12 cellular contexts compared by ENCODE assay signal in the genomic region with DNA sequence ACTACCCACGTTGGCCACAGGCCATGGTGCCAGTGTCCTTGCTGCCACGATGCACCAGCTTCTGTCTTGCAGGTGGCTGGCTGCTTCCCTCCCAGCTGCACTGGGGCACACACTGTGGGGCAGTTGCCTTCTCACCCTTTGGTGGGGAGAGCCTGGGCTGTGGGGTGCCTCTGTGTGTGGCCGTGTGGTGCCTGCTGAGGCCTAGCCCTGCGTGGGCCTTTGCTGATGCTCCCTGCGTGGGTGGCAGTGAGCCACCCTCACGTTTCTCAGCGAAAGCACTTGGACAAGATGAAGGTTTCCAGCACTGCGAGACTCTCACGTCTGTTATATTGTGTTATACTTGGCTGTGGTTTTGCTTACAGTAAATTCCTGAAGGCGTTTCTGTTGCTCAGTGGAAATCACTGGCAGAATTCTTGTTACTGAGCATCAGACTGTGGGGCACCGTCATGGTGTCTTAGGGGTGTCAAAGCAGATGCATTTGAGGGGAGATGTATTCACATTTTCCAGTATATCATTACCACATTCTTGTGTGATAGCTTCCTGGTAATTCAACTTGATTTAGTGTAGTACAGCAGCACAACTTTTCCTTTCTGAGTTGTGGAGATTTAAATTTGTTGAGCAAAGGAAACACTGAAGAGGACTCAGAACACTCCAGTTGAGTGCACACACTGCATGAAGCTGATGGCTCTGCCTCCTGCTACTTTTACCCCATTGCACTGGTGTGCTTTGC.
A peak's percentile ranks its signal among the peaks of the same experiment; 100 is the strongest.
DNase-seq lines count a peak whose midpoint lies in the region; ATAC-seq and TF ChIP-seq lines count a peak whose summit lies in the region.
"Had no signal": no experiment of that assay in that cellular context is flagged by ENCODE, and none has a peak within 500 bp of the region (broad histone marks: within the 10 kb centered on the region; RNA-seq: fewer than 3 reads in every experiment).

No MANE protein-coding gene starts in this region.

- no peak overlapping the region for H2AFZ ChIP-seq in osteoblast (ENCODE audit: low read length)

- H3K4me1 Mint-ChIP-seq in activated CD8-positive, alpha-beta memory T cell treated with anti-CD3 and anti-CD28 coated beads, Interleukin-2, amount 10 ng/mL, durations not matched to agents 7 days and 5 days, result peaks cover 23% of the 10 kb centered on the region
- peaks cover 48% of the 10 kb centered on the region for H3K4me1 Mint-ChIP-seq in activated naive CD8-positive, alpha-beta T cell (ENCODE audit: low read depth)
- peaks cover 43% of the 10 kb centered on the region for H3K4me1 Mint-ChIP-seq in stimulated activated naive CD8-positive, alpha-beta T cell treated with anti-CD3 and anti-CD28 coated beads, Interleukin-15, amount 100 ng/mL, for 72 hours

- H3K27ac ChIP-seq in osteoblast (ENCODE audit: low read depth, low read length), result no peak overlapping the region
- H3K27ac ChIP-seq in esophagus squamous epithelium, result no peak overlapping the region
- no peak overlapping the region for H3K27ac ChIP-seq in suprapubic skin
- H3K27ac ChIP-seq: A549 had no signal

- H3K27me3 ChIP-seq in osteoblast (ENCODE audit: insufficient read depth, low read length), result no peaks in the 10 kb centered on the region
- peaks cover 0 to 5% (median 0%) of the 10 kb centered on the region in 4 donors for H3K27me3 ChIP-seq in esophagus squamous epithelium
- no peaks in the 10 kb centered on the region for H3K27me3 ChIP-seq in suprapubic skin

- intact Hi-C loops in esophagus squamous epithelium (cut with DNase I), result no loop called here

- no peaks in the 10 kb centered on the region for H3K9me3 ChIP-seq in osteoblast (ENCODE audit: low read depth, low read length)
- H3K9me3 ChIP-seq in esophagus squamous epithelium, result no peaks in the 10 kb centered on the region
- no peaks in the 10 kb centered on the region for H3K9me3 ChIP-seq in suprapubic skin

- peak overlapping the region; percentile 13 for H3K4me2 ChIP-seq in osteoblast (ENCODE audit: insufficient read depth, low read length)
- H3K4me2 ChIP-seq: A549 had no signal

- H3K9me3 Mint-ChIP-seq in activated CD8-positive, alpha-beta memory T cell treated with anti-CD3 and anti-CD28 coated beads, Interleukin-2, amount 10 ng/mL, durations not matched to agents 7 days and 5 days (ENCODE audit: low read depth), result no peaks in the 10 kb centered on the region
- peaks cover 4% of the 10 kb centered on the region for H3K9me3 Mint-ChIP-seq in activated naive CD8-positive, alpha-beta T cell (ENCODE audit: low read depth)
- H3K9me3 Mint-ChIP-seq in stimulated activated naive CD8-positive, alpha-beta T cell treated with anti-CD3 and anti-CD28 coated beads, Interleukin-15, amount 100 ng/mL, for 72 hours, result no peaks in the 10 kb centered on the region

- TF ChIP-seq CTCF in osteoblast (IDR thresholded peaks at IDR 0.05; ENCODE audit: extremely low read depth, low read depth, low read length), result no peak
- TF ChIP-seq CTCF in esophagus squamous epithelium (IDR thresholded peaks at IDR 0.05), result no peak
- no peak for TF ChIP-seq CTCF in suprapubic skin (IDR thresholded peaks at IDR 0.05)

- H3K4me1 ChIP-seq in osteoblast (ENCODE audit: insufficient read depth, low read length) (peaks cover 9% of the 10 kb centered on the region), esophagus squamous epithelium (no peaks in the 10 kb centered on the region), suprapubic skin (no peaks in the 10 kb centered on the region)
- H3K4me1 ChIP-seq: A549 had no signal

- peak; percentile 79 for DNase-seq in activated CD8-positive, alpha-beta memory T cell treated with anti-CD3 and anti-CD28 coated beads for 24 hours
- no peak for DNase-seq in activated CD8-positive, alpha-beta memory T cell treated with anti-CD3 and anti-CD28 coated beads, Interleukin-2, amount 10 ng/mL, durations not matched to agents 7 days and 5 days
- DNase-seq in osteoblast (ENCODE audit: insufficient read length, low spot score, missing footprints), result peak; percentile 74
- peak; percentile 16 to 38 for DNase-seq in stimulated activated naive CD8-positive, alpha-beta T cell treated with anti-CD3 and anti-CD28 coated beads, Interleukin-15, amount 100 ng/mL, for 72 hours
- DNase-seq in esophagus squamous epithelium (lab: John Stamatoyannopoulos, UW), result no peak
- no peak for DNase-seq in hepatic stellate cell (ENCODE audit: low spot score)
- DNase-seq in suprapubic skin (ENCODE audit: low spot score in 2 of 2), result no peak
- DNase-seq: EL, SHP77 treated with DMSO at 0.1 percent for 48 hours had no signal

- no peaks in the 10 kb centered on the region for H3K36me3 Mint-ChIP-seq in activated CD8-positive, alpha-beta memory T cell treated with anti-CD3 and anti-CD28 coated beads, Interleukin-2, amount 10 ng/mL, durations not matched to agents 7 days and 5 days
- H3K36me3 Mint-ChIP-seq in activated naive CD8-positive, alpha-beta T cell, result peaks cover 8% of the 10 kb centered on the region

- H3K79me2 ChIP-seq in osteoblast (ENCODE audit: insufficient read depth, low read length), result no peaks in the 10 kb centered on the region

- CTCF ChIA-PET in activated CD8-positive, alpha-beta memory T cell treated with anti-CD3 and anti-CD28 coated beads, Interleukin-2, amount 10 ng/mL, durations not matched to agents 7 days and 5 days (lab: Charles Lee), result no interaction called here

- no peak overlapping the region for H3K27ac Mint-ChIP-seq in activated CD8-positive, alpha-beta memory T cell treated with anti-CD3 and anti-CD28 coated beads, Interleukin-2, amount 10 ng/mL, durations not matched to agents 7 days and 5 days
- peak overlapping the region; percentile 99 for H3K27ac Mint-ChIP-seq in activated naive CD8-positive, alpha-beta T cell
- H3K27ac Mint-ChIP-seq in stimulated activated naive CD8-positive, alpha-beta T cell treated with anti-CD3 and anti-CD28 coated beads, Interleukin-15, amount 100 ng/mL, for 72 hours, result peak overlapping the region; percentile 91 to 97

- no peaks in the 10 kb centered on the region for H4K20me1 ChIP-seq in osteoblast (ENCODE audit: insufficient read depth, low read length)

- ATAC-seq in activated CD8-positive, alpha-beta memory T cell treated with anti-CD3 and anti-CD28 coated beads, Interleukin-2, amount 10 ng/mL, durations not matched to agents 7 days and 5 days, result no peak
- ATAC-seq in stimulated activated naive CD8-positive, alpha-beta T cell treated with anti-CD3 and anti-CD28 coated beads, Interleukin-15, amount 100 ng/mL, for 72 hours, result peak; percentile 64
- ATAC-seq: K562 had no signal

- H3K27me3 Mint-ChIP-seq in activated CD8-positive, alpha-beta memory T cell treated with anti-CD3 and anti-CD28 coated beads, Interleukin-2, amount 10 ng/mL, durations not matched to agents 7 days and 5 days, result peaks cover 7% of the 10 kb centered on the region
- H3K27me3 Mint-ChIP-seq in activated naive CD8-positive, alpha-beta T cell, result no peaks in the 10 kb centered on the region
- H3K27me3 Mint-ChIP-seq in stimulated activated naive CD8-positive, alpha-beta T cell treated with anti-CD3 and anti-CD28 coated beads, Interleukin-15, amount 100 ng/mL, for 72 hours, result no peaks in the 10 kb centered on the region

- H3K4me3 Mint-ChIP-seq in activated CD8-positive, alpha-beta memory T cell treated with anti-CD3 and anti-CD28 coated beads, Interleukin-2, amount 10 ng/mL, durations not matched to agents 7 days and 5 days, result no peak overlapping the region
- peak overlapping the region; percentile 79 for H3K4me3 Mint-ChIP-seq in activated naive CD8-positive, alpha-beta T cell
- H3K4me3 Mint-ChIP-seq in stimulated activated naive CD8-positive, alpha-beta T cell treated with anti-CD3 and anti-CD28 coated beads, Interleukin-15, amount 100 ng/mL, for 72 hours, result peak overlapping the region; percentile 40 to 74

- H3K4me3 ChIP-seq in osteoblast (ENCODE audit: insufficient read depth, low read length), result no peak overlapping the region
- no peak overlapping the region for H3K4me3 ChIP-seq in esophagus squamous epithelium
- H3K4me3 ChIP-seq in suprapubic skin, result no peak overlapping the region
- H3K4me3 ChIP-seq: A549, K562 had no signal

- no peak for TF ChIP-seq POLR2A in esophagus squamous epithelium (IDR thresholded peaks at IDR 0.05)
- no peak for TF ChIP-seq POLR2A in suprapubic skin (IDR thresholded peaks at IDR 0.05)

- TF ChIP-seq EP300 in suprapubic skin (IDR thresholded peaks at IDR 0.05), result no peak

- 54 to 67% methylated on average over 1 to 4 of the region's 11 CpGs for WGBS in esophagus squamous epithelium, 2 donors
- WGBS in suprapubic skin, result 57% methylated on average over 11 of the region's 11 CpGs

- H3K36me3 ChIP-seq in osteoblast (ENCODE audit: insufficient read depth, low read length) (no peaks in the 10 kb centered on the region), esophagus squamous epithelium (no peaks in the 10 kb centered on the region), suprapubic skin (no peaks in the 10 kb centered on the region)

Comparison
In these comparisons a context has a peak if more than half of its experiments do, and no peak if none do; other contexts are left out.
1. DNase-seq: peak in activated CD8-positive, alpha-beta memory T cell treated with anti-CD3 and anti-CD28 coated beads for 24 hours (single experiment), osteoblast (single experiment) and stimulated activated naive CD8-positive, alpha-beta T cell treated with anti-CD3 and anti-CD28 coated beads, Interleukin-15, amount 100 ng/mL, for 72 hours (2 of 2); none in activated CD8-positive, alpha-beta memory T cell treated with anti-CD3 and anti-CD28 coated beads, Interleukin-2, amount 10 ng/mL, durations not matched to agents 7 days and 5 days (single experiment), esophagus squamous epithelium (single experiment), hepatic stellate cell (single experiment) and suprapubic skin (0 of 2).